In genomic region chr10:13271552-13272163, GRCh38 we compare ENCODE assay signal across 8 cellular contexts. TPM values are rescaled to one million over a fixed set of nuclear protein-coding genes. Genes with fewer than 3 reads are reported as not detected.
DNase-seq lines count a peak whose midpoint lies in the region; ATAC-seq, FAIRE-seq and TF ChIP-seq lines count a peak whose summit lies in the region.

No MANE protein-coding gene starts in this region.

- no peaks in the 10 kb centered on the region for H3K9me3 ChIP-seq in body of pancreas

- no peaks in the 10 kb centered on the region for H3K36me3 ChIP-seq in body of pancreas (replicated peaks in 1 of 2; ENCODE audit: insufficient read depth in 1 of 2, low read depth in 2 of 2)

- DNase-seq in GM12892 (ENCODE audit: insufficient read length): peak; percentile 41
- peak; percentile 24 to 56 (median 29) for DNase-seq in T-helper 1 cell
- DNase-seq in body of pancreas: peak; percentile 64 to 76 (median 71)
- peak; percentile 88 for DNase-seq in left lobe of liver (ENCODE audit: low spot score)
- peak; percentile 2 to 22 for DNase-seq in stimulated activated CD8-positive, alpha-beta memory T cell treated with anti-CD3 and anti-CD28 coated beads, Interleukin-2, amount 100 ng/mL, for 1 hour (ENCODE audit: low read depth in 2 of 2)
- no peak for DNase-seq in NCI-H345 (lab: John Stamatoyannopoulos, UW)
- no peak for DNase-seq in LoVo (ENCODE audit: low spot score)

- WGBS in body of pancreas, 2 donors: 32 to 39% methylated on average over 11 to 14 of the region's 14 CpGs

- no peaks in the 10 kb centered on the region for H3K4me1 ChIP-seq in body of pancreas

- intact Hi-C loops in body of pancreas (cut with DNase I): no loop called here

- TF ChIP-seq CTCF in body of pancreas (IDR thresholded peaks at IDR 0.05): peak in 6 of 7 experiments; percentile 29 to 64 (median 54)

- no peak overlapping the region for H3K4me3 ChIP-seq in body of pancreas

- H3K27ac ChIP-seq in body of pancreas: no peak overlapping the region

- TF ChIP-seq POLR2A in GM12892 (IDR thresholded peaks at IDR 0.05; ENCODE audit: low read depth, low read length) (no peak), body of pancreas (IDR thresholded peaks at IDR 0.05) (no peak)

- FAIRE-seq in GM12892 (lab: Jason Lieb, UNC): no peak

- ATAC-seq in HG03280 (IDR thresholded peaks at IDR 0.05; ENCODE audit: unreplicated experiment) (peak; percentile 84), body of pancreas (peak; percentile 87), left lobe of liver (peak; percentile 94)

- no peaks in the 10 kb centered on the region for H3K27me3 ChIP-seq in body of pancreas

RNA-seq across cellular contexts. Expression of gene PHYH, which starts 28.2 kb away (rescaled TPM):
- polyA plus RNA-seq in GM12892 (2012; ENCODE audit: missing spikeins): 6.3 TPM
- total RNA-seq in body of pancreas (10 to 100 TPM; 22.1 to 23.4 TPM), left lobe of liver (140 TPM)

RNA-seq across cellular contexts. Expression of gene UCMA, which starts 37.5 kb away (rescaled TPM):
- polyA plus RNA-seq in GM12892 (2012; ENCODE audit: missing spikeins): not detected
- total RNA-seq in body of pancreas (not detected), left lobe of liver (not detected)

Comparison
In these comparisons a context has a peak if more than half of its experiments do, and no peak if none do; other contexts are left out.
1. DNase-seq: peak in GM12892 (single experiment), T-helper 1 cell (5 of 5), body of pancreas (4 of 4), left lobe of liver (single experiment) and stimulated activated CD8-positive, alpha-beta memory T cell treated with anti-CD3 and anti-CD28 coated beads, Interleukin-2, amount 100 ng/mL, for 1 hour (2 of 2); none in NCI-H345 (single experiment) and LoVo (single experiment).
2. Peak in every context shown above with its lines, with median percentiles within 50 percentile points of each other: ATAC-seq.